In genomic region chr10:97923057-97923456, GRCh38 we compare ENCODE assay signal across 19 cellular contexts.
DNase-seq lines count a peak whose midpoint lies in the region; ATAC-seq and TF ChIP-seq lines count a peak whose summit lies in the region.
"Had no signal": no experiment of that assay in that cellular context is flagged by ENCODE, and none has a peak within 500 bp of the region (broad histone marks: within the 10 kb centered on the region; RNA-seq: fewer than 3 reads in every experiment).

No MANE protein-coding gene starts in this region.

- no peak overlapping the region for H3K56ac ChIP-seq in H9 (ENCODE audit: insufficient read length, low read depth, low read length)

- WGBS in H9 (ENCODE audit: extremely low coverage, insufficient read length, low lambda C conversion rate), result no CpG with 5 or more reads among the region's 13 CpGs

- H3K4me1 Mint-ChIP-seq in CD14-positive monocyte, result no peaks in the 10 kb centered on the region
- peaks cover 0 to 3% of the 10 kb centered on the region in 2 experiments; a peak in 2 of 4 replicates for H3K4me1 Mint-ChIP-seq in H9
- H3K4me1 Mint-ChIP-seq in glutamatergic neuron (ENCODE audit: low read depth, unreplicated experiment), result no peaks in the 10 kb centered on the region
- no peaks in the 10 kb centered on the region for H3K4me1 Mint-ChIP-seq in activated CD4-positive, alpha-beta T cell treated with anti-CD3 and anti-CD28 coated beads, Interleukin-2, amount 10 ng/mL, durations not matched to agents 24 days and 14 days
- H3K4me1 Mint-ChIP-seq in Caco-2 (ENCODE audit: low read depth, unreplicated experiment), result peaks cover 7% of the 10 kb centered on the region
- H3K4me1 Mint-ChIP-seq: B cell had no signal

- no peak overlapping the region for H2AK5ac ChIP-seq in H9 (ENCODE audit: insufficient read length, low read length)

- no peak overlapping the region for H4K5ac ChIP-seq in H9 (ENCODE audit: insufficient read length, low read depth, low read length)

- no peak overlapping the region for H3K27ac Mint-ChIP-seq in CD14-positive monocyte
- no peak overlapping the region for H3K27ac Mint-ChIP-seq in H9
- H3K27ac Mint-ChIP-seq in glutamatergic neuron (ENCODE audit: unreplicated experiment), result no peak overlapping the region
- H3K27ac Mint-ChIP-seq in activated CD4-positive, alpha-beta T cell treated with anti-CD3 and anti-CD28 coated beads, Interleukin-2, amount 10 ng/mL, durations not matched to agents 24 days and 14 days, result no peak overlapping the region
- no peak overlapping the region for H3K27ac Mint-ChIP-seq in Caco-2 (ENCODE audit: unreplicated experiment)
- H3K27ac Mint-ChIP-seq: B cell; CD4-positive, alpha-beta T cell; CD8-positive, alpha-beta memory T cell; HFFc6 had no signal

- no peak overlapping the region for H3K27ac ChIP-seq in H9 (ENCODE audit: insufficient read length, low read depth, low read length)
- H3K27ac ChIP-seq: BLaER1, C4-2B, GM23248 had no signal

- peaks cover 2% of the 10 kb centered on the region for H3K23me2 ChIP-seq in H9 (ENCODE audit: insufficient read length, low read depth, low read length, poor library complexity, severe bottlenecking)

- H2BK20ac ChIP-seq in H9 (ENCODE audit: low read depth, low read length, poor library complexity, severe bottlenecking), result no peak overlapping the region

- peak overlapping the region; percentile 25; the same call in 1 of the 2 replicates for H3K14ac ChIP-seq in H9 (ENCODE audit: insufficient read depth, low read length)

- H3K36me3 Mint-ChIP-seq in CD14-positive monocyte, result no peaks in the 10 kb centered on the region
- H3K36me3 Mint-ChIP-seq in H9 (ENCODE audit: insufficient read depth in 1 of 3, low read depth in 3 of 3), result no peaks in the 10 kb centered on the region
- H3K36me3 Mint-ChIP-seq in glutamatergic neuron (ENCODE audit: unreplicated experiment), result peaks cover 4% of the 10 kb centered on the region
- no peaks in the 10 kb centered on the region for H3K36me3 Mint-ChIP-seq in activated CD4-positive, alpha-beta T cell treated with anti-CD3 and anti-CD28 coated beads, Interleukin-2, amount 10 ng/mL, durations not matched to agents 24 days and 14 days (ENCODE audit: low read depth)
- H3K36me3 Mint-ChIP-seq in Caco-2 (ENCODE audit: insufficient read depth, unreplicated experiment), result no peaks in the 10 kb centered on the region

- TF ChIP-seq CTCF in CD14-positive monocyte (IDR thresholded peaks at IDR 0.05) (no peak), H9 (conservative IDR thresholded peaks at IDR 0.05) (no peak), glutamatergic neuron (IDR thresholded peaks at IDR 0.05; ENCODE audit: partially characterized antibody, unreplicated experiment) (no peak), Caco-2 (IDR thresholded peaks at IDR 0.05; ENCODE audit: insufficient read depth in 1 of 2, low read depth in 1 of 2, low read length in 1 of 2, severe bottlenecking in 1 of 2, unreplicated experiment in 1 of 2) (no peak)

- H3K79me2 ChIP-seq in H9 (ENCODE audit: insufficient read depth, low read length), result no peaks in the 10 kb centered on the region

- POLR2A ChIA-PET in Caco-2 (lab: Charles Lee), result no interaction called here

- no TSS peak for BruUV-seq in Caco-2 (replicated peaks; lab: Mats Ljungman, UMichigan)

- no peaks in the 10 kb centered on the region for H4K20me1 ChIP-seq in H9 (ENCODE audit: control insufficient read depth, insufficient read depth, insufficient read length)
- H4K20me1 ChIP-seq: BLaER1 had no signal

- H3K23ac ChIP-seq in H9 (ENCODE audit: insufficient read length, low read depth, low read length), result no peak overlapping the region

- no peak for ATAC-seq in HG02938 (IDR thresholded peaks at IDR 0.05; ENCODE audit: unreplicated experiment)

- no peak overlapping the region for H3K18ac ChIP-seq in H9 (ENCODE audit: insufficient read length, low read depth, low read length)

- no peaks in the 10 kb centered on the region for H3K79me1 ChIP-seq in H9 (ENCODE audit: insufficient read depth, low read depth, low read length, poor library complexity, severe bottlenecking)

- peaks cover 6 to 20% (median 19%) of the 10 kb centered on the region in 3 donors for H3K27me3 Mint-ChIP-seq in CD14-positive monocyte (ENCODE audit: low read depth in 3 of 3)
- peaks cover 25% of the 10 kb centered on the region for H3K27me3 Mint-ChIP-seq in H9 (ENCODE audit: low read depth)
- H3K27me3 Mint-ChIP-seq in glutamatergic neuron (ENCODE audit: unreplicated experiment), result peaks cover 4% of the 10 kb centered on the region
- peaks cover 13% of the 10 kb centered on the region for H3K27me3 Mint-ChIP-seq in activated CD4-positive, alpha-beta T cell treated with anti-CD3 and anti-CD28 coated beads, Interleukin-2, amount 10 ng/mL, durations not matched to agents 24 days and 14 days
- peaks cover 30% of the 10 kb centered on the region for H3K27me3 Mint-ChIP-seq in Caco-2 (ENCODE audit: insufficient read depth, unreplicated experiment)

- H3K4me3 Mint-ChIP-seq in CD14-positive monocyte (no peak overlapping the region), H9 (no peak overlapping the region), glutamatergic neuron (ENCODE audit: unreplicated experiment) (no peak overlapping the region), Caco-2 (ENCODE audit: unreplicated experiment) (no peak overlapping the region)
- H3K4me3 Mint-ChIP-seq in activated CD4-positive, alpha-beta T cell treated with anti-CD3 and anti-CD28 coated beads, Interleukin-2, amount 10 ng/mL, durations not matched to agents 24 days and 14 days, result no peak overlapping the region
- H3K4me3 Mint-ChIP-seq: B cell; CD4-positive, alpha-beta T cell; CD8-positive, alpha-beta memory T cell; HFFc6 had no signal

- H4K8ac ChIP-seq in H9 (replicated peaks; ENCODE audit: insufficient read length, low read depth, low read length), result no peak overlapping the region

- H3T11ph ChIP-seq in H9 (ENCODE audit: low read length), result no peak overlapping the region

- H3K27me3 ChIP-seq in H9 (ENCODE audit: insufficient read depth, low read length), result no peaks in the 10 kb centered on the region
- H3K27me3 ChIP-seq in Caco-2 (replicated peaks; ENCODE audit: control insufficient read depth, insufficient read depth, low read length), result peaks cover 1% of the 10 kb centered on the region; the same call in 1 of the 2 replicates
- H3K27me3 ChIP-seq: BLaER1 had no signal

- H3K4me3 ChIP-seq in Caco-2 (ENCODE audit: low read depth, low read length), result no peak overlapping the region
- H3K4me3 ChIP-seq: BLaER1, GM23248, HAP-1 had no signal

- H2BK120ac ChIP-seq in H9 (ENCODE audit: low read depth, low read length, poor library complexity, severe bottlenecking), result no peak overlapping the region

- no peak overlapping the region for H2AFZ ChIP-seq in H9 (ENCODE audit: low read length)
- H2AFZ ChIP-seq: GM23248 had no signal

- no peak overlapping the region for H2BK12ac ChIP-seq in H9 (ENCODE audit: insufficient read length, low read depth, low read length)

- H3K36me3 ChIP-seq in Caco-2 (ENCODE audit: control insufficient read depth, insufficient read depth, low read length), result no peaks in the 10 kb centered on the region
- H3K36me3 ChIP-seq: BLaER1, HAP-1 had no signal

- no peak overlapping the region for H3K9ac ChIP-seq in H9 (ENCODE audit: extremely low read depth, insufficient read length, low read length)
- H3K9ac ChIP-seq: BLaER1, GM23248 had no signal

- DNase-seq in CD14-positive monocyte (ENCODE audit: low spot score) (peak; percentile 34), H9 (no peak), glutamatergic neuron (peak; percentile 2), posterior vena cava (ENCODE audit: low spot score) (peak; percentile 58), Caco-2 (no peak), 8988T (no peak)
- DNase-seq in activated CD4-positive, alpha-beta T cell treated with anti-CD3 and anti-CD28 coated beads, Interleukin-2, amount 10 ng/mL, durations not matched to agents 24 days and 14 days, result no peak
- DNase-seq: Calu3; CD4-positive, alpha-beta T cell; CD8-positive, alpha-beta memory T cell; DMS53; DND-41; GM23248; HFFc6 had no signal

- no peak overlapping the region for H3K4me2 ChIP-seq in H9 (ENCODE audit: insufficient read depth, insufficient read length, low read length)
- H3K4me2 ChIP-seq: BLaER1 had no signal

- CTCF ChIA-PET in Caco-2 (lab: Charles Lee), result interaction anchor here (0.6 kb wide), 1 partner anchor 19 kb away, joined by 3 read pairs; no protein-coding TSS in a partner anchor

- H2BK5ac ChIP-seq in H9 (ENCODE audit: insufficient read length, low read length), result no peak overlapping the region

- H3K4me1 ChIP-seq in H9 (ENCODE audit: insufficient read depth, low read length) (no peaks in the 10 kb centered on the region), Caco-2 (no peaks in the 10 kb centered on the region)
- H3K4me1 ChIP-seq: HAP-1 had no signal

- no peak overlapping the region for H4K91ac ChIP-seq in H9 (ENCODE audit: insufficient read length, low read depth, low read length)

- peaks cover 0 to 5% (median 0%) of the 10 kb centered on the region in 7 donors for H3K9me3 Mint-ChIP-seq in CD14-positive monocyte
- no peaks in the 10 kb centered on the region; a peak in 1 of 5 replicates for H3K9me3 Mint-ChIP-seq in H9
- H3K9me3 Mint-ChIP-seq in glutamatergic neuron (ENCODE audit: unreplicated experiment), result peaks cover 1% of the 10 kb centered on the region
- no peaks in the 10 kb centered on the region for H3K9me3 Mint-ChIP-seq in activated CD4-positive, alpha-beta T cell treated with anti-CD3 and anti-CD28 coated beads, Interleukin-2, amount 10 ng/mL, durations not matched to agents 24 days and 14 days
- no peaks in the 10 kb centered on the region for H3K9me3 Mint-ChIP-seq in Caco-2 (ENCODE audit: unreplicated experiment)
- H3K9me3 Mint-ChIP-seq: CD4-positive, alpha-beta T cell; CD8-positive, alpha-beta memory T cell; HFFc6 had no signal

- H3K9me3 ChIP-seq in H9 (ENCODE audit: control insufficient read depth, low read depth, low read length) (no peaks in the 10 kb centered on the region), Caco-2 (no peaks in the 10 kb centered on the region)
- H3K9me3 ChIP-seq: BLaER1, HAP-1 had no signal

- intact Hi-C loops in CD14-positive monocyte (cut with micrococcal nuclease) (no loop called here), posterior vena cava (cut with DNase I) (loop anchor here in 1 of 2 donors (5.0 kb wide), 1 partner anchor 114 kb away; no protein-coding TSS in a partner anchor), Caco-2 (cut with micrococcal nuclease; ENCODE audit: unreplicated experiment) (no loop called here)
- intact Hi-C loops in activated CD4-positive, alpha-beta T cell treated with anti-CD3 and anti-CD28 coated beads, Interleukin-2, amount 10 ng/mL, durations not matched to agents 24 days and 14 days (cut with micrococcal nuclease), result no loop called here

- H2BK15ac ChIP-seq in H9 (ENCODE audit: low read depth, low read length), result no peak overlapping the region

- H3K4ac ChIP-seq in H9 (ENCODE audit: low read depth, low read length), result no peak overlapping the region

Comparison
In these comparisons a context has a peak if more than half of its experiments do, and no peak if none do; other contexts are left out.
1. DNase-seq: peak in CD14-positive monocyte (single experiment), glutamatergic neuron (single experiment) and posterior vena cava (single experiment); none in H9 (single experiment), activated CD4-positive, alpha-beta T cell treated with anti-CD3 and anti-CD28 coated beads, Interleukin-2, amount 10 ng/mL, durations not matched to agents 24 days and 14 days (single experiment), Caco-2 (0 of 2) and 8988T (single experiment).